In genomic region chr6:63999613-64000012, GRCh38 we compare ENCODE assay signal across 1 cellular context.
TF ChIP-seq lines count a peak whose summit lies in the region.

No MANE protein-coding gene starts in this region.

TF ChIP-seq in SK-N-SH treated with all-trans-retinoic acid at 6 μM for 48 hours, 23 proteins besides CTCF, POLR2A, EP300 and RAD21 (continued from another document):
- TF ChIP-seq, protein P1, sequence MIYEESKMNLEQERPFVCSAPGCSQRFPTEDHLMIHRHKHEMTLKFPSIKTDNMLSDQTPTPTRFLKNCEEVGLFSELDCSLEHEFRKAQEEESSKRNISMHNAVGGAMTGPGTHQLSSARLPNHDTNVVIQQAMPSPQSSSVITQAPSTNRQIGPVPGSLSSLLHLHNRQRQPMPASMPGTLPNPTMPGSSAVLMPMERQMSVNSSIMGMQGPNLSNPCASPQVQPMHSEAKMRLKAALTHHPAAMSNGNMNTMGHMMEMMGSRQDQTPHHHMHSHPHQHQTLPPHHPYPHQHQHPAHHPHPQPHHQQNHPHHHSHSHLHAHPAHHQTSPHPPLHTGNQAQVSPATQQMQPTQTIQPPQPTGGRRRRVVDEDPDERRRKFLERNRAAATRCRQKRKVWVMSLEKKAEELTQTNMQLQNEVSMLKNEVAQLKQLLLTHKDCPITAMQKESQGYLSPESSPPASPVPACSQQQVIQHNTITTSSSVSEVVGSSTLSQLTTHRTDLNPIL (CRISPR knock-in tag; IDR thresholded peaks at IDR 0.05; ENCODE audit: low read depth), result no peak
- no peak for TF ChIP-seq ZFP30 (CRISPR knock-in tag; IDR thresholded peaks at IDR 0.05)
- no peak for TF ChIP-seq ZC3H10 (CRISPR knock-in tag; IDR thresholded peaks at IDR 0.05)
- TF ChIP-seq CSRNP3 (CRISPR knock-in tag; IDR thresholded peaks at IDR 0.05), result no peak
- no peak for TF ChIP-seq TOX (CRISPR knock-in tag; IDR thresholded peaks at IDR 0.05; ENCODE audit: borderline replicate concordance)
- no peak for TF ChIP-seq BACH2 (CRISPR knock-in tag; IDR thresholded peaks at IDR 0.05; ENCODE audit: borderline replicate concordance)
- TF ChIP-seq SNAI2 (CRISPR knock-in tag; IDR thresholded peaks at IDR 0.05), result no peak
